29 cellular contexts compared by ENCODE assay signal in the genomic region with DNA sequence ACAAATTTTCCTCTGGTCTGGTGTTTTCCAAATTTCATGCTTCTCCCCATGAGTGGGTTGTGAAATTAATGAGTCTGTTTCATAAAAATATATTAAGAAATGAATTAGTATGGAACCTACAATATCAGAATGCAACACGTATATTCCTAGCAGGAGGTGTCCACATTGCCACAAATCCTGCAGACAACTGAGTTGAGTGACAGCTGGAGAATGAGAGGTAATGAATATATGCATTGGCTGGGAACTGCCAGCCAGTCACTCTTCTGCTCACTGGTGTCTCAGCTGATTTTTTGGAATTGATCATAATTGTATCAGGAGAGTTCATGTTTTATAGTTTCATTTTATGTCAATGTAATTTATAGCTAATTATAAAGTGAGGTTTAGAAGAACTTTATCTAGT.
"Had no signal": no experiment of that assay in that cellular context is flagged by ENCODE, and none has a peak within 500 bp of the region (broad histone marks: within the 10 kb centered on the region; RNA-seq: fewer than 3 reads in every experiment).

No MANE protein-coding gene starts in this region.

- FAIRE-seq: islet of Langerhans, kidney, pancreas, small intestine, urothelium cell line had no signal

- DNase-seq: hypothalamus; immature natural killer cell; kidney; left colon; left lung; lower lobe of right lung; mammary epithelial cell; mesenchymal stem cell; naive B cell; natural killer cell; nephron progenitor cell; pancreas; posterior cingulate gyrus; retina; right cardiac atrium; small intestine; spleen; stimulated activated CD4-positive, alpha-beta T cell treated with anti-CD3 and anti-CD28 coated beads, Interleukin-4, amount 100 ng/mL, for 24 hours; stimulated activated naive CD4-positive, alpha-beta T cell; tibial artery; trophoblast cell; upper lobe of right lung had no signal

- ATAC-seq: left colon; left lung; lower lobe of right lung; natural killer cell; pancreas; right cardiac atrium; sciatic nerve; stimulated activated effector memory CD8-positive, alpha-beta T cell treated with anti-CD3 and anti-CD28 coated beads, Interleukin-12 subunit alpha, Interleukin-12 subunit beta, amount 100 ng/mL, for 72 hours; upper lobe of right lung had no signal

- H3K27me3 ChIP-seq: pancreas had no signal

- H3K4me3 ChIP-seq: left lung, lower lobe of right lung, pancreas, prostate gland, spleen, suprapubic skin, thoracic aorta, tibial artery, upper lobe of right lung had no signal

- H3K27ac ChIP-seq: left lung, lower lobe of right lung, pancreas, prostate gland, spleen, suprapubic skin, thoracic aorta, tibial artery, upper lobe of right lung had no signal

- H3K36me3 ChIP-seq: left lung, lower lobe of right lung, pancreas, prostate gland, spleen, suprapubic skin, thoracic aorta, tibial artery, upper lobe of right lung had no signal

- H3K9me3 ChIP-seq: pancreas, prostate gland, suprapubic skin, thoracic aorta, upper lobe of right lung had no signal

- H3K4me1 ChIP-seq: left lung, pancreas, prostate gland, spleen, suprapubic skin, tibial artery, upper lobe of right lung had no signal
